In the genomic region with DNA sequence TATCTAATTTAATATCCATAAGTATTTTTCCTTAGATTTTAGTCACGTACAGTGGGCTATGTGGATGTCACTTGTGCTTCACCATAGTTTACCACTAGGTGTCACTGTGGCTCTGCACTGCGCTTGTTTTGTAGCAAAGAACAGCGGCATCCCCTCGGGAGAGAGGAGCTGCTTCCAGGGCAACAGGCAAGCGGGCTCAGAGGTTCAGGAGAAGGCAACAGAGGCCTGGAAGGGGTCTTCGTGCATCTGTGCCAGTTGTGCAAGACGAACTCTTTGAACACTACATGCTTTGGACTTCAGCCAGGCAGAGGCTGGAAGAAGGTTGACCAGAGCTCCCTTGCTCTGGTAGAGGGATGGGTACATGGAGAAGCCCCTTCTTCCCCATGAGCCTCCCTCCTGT, we compare ENCODE assay signal across 8 cellular contexts. TPM values are rescaled to one million over a fixed set of nuclear protein-coding genes. Genes with fewer than 3 reads are reported as not detected.
DNase-seq lines count a peak whose midpoint lies in the region; ATAC-seq and TF ChIP-seq lines count a peak whose summit lies in the region.

No MANE protein-coding gene starts in this region.

- TF ChIP-seq POLR2A in upper lobe of left lung (IDR thresholded peaks at IDR 0.05) = no peak

- H3K27me3 Mint-ChIP-seq in activated T-helper 2 cell treated with anti-CD3 and anti-CD28 coated beads, Interferon-gamma antibody, Interleukin-2, Interleukin-4, amounts not matched to agents 10 μg/mL and 5 μg/mL and 100 μg/mL, durations not matched to agents 14 hours and 24 hours and 36 hours (ENCODE audit: low read depth) = peaks cover 15% of the 10 kb centered on the region
- no peaks in the 10 kb centered on the region for H3K27me3 Mint-ChIP-seq in osteocyte (ENCODE audit: unreplicated experiment)

- H3K36me3 ChIP-seq in MG63 (no peaks in the 10 kb centered on the region; the same call in 1 of the 2 replicates), upper lobe of left lung (peaks cover 0 to 9% (median 7%) of the 10 kb centered on the region in 4 donors)

- no peaks in the 10 kb centered on the region for H3K9me3 Mint-ChIP-seq in activated T-helper 2 cell treated with anti-CD3 and anti-CD28 coated beads, Interferon-gamma antibody, Interleukin-2, Interleukin-4, amounts not matched to agents 10 μg/mL and 5 μg/mL and 100 μg/mL, durations not matched to agents 14 hours and 24 hours and 36 hours
- H3K9me3 Mint-ChIP-seq in osteocyte (ENCODE audit: unreplicated experiment) = no peaks in the 10 kb centered on the region

- peak; percentile 97 for TF ChIP-seq CTCF in foreskin keratinocyte (conservative IDR thresholded peaks at IDR 0.05)
- TF ChIP-seq CTCF in osteocyte (IDR thresholded peaks at IDR 0.05) = peak; percentile 98
- TF ChIP-seq CTCF in upper lobe of left lung (IDR thresholded peaks at IDR 0.05) = peak; percentile 80 to 91 (median 88)

- ATAC-seq in Right ventricle myocardium inferior (peak; percentile 85), foreskin keratinocyte (peak; percentile 75), upper lobe of left lung (ENCODE audit: low FRiP score in 2 of 2) (peak; percentile 84 to 92)

- H3K4me3 Mint-ChIP-seq in activated T-helper 2 cell treated with anti-CD3 and anti-CD28 coated beads, Interferon-gamma antibody, Interleukin-2, Interleukin-4, amounts not matched to agents 10 μg/mL and 5 μg/mL and 100 μg/mL, durations not matched to agents 14 hours and 24 hours and 36 hours (ENCODE audit: low read depth) = no peak overlapping the region
- no peak overlapping the region for H3K4me3 Mint-ChIP-seq in osteocyte (ENCODE audit: unreplicated experiment)

- H3K4me3 ChIP-seq in MG63 (no peak overlapping the region), upper lobe of left lung (no peak overlapping the region)

- H3K27ac Mint-ChIP-seq in activated T-helper 2 cell treated with anti-CD3 and anti-CD28 coated beads, Interferon-gamma antibody, Interleukin-2, Interleukin-4, amounts not matched to agents 10 μg/mL and 5 μg/mL and 100 μg/mL, durations not matched to agents 14 hours and 24 hours and 36 hours = no peak overlapping the region
- no peak overlapping the region for H3K27ac Mint-ChIP-seq in osteocyte (ENCODE audit: unreplicated experiment)

- H3K4me1 ChIP-seq in foreskin keratinocyte (no peaks in the 10 kb centered on the region), upper lobe of left lung (peaks cover 12 to 29% (median 21%) of the 10 kb centered on the region in 4 donors)

- 2 to 5% methylated on average over 7 of the region's 7 CpGs for WGBS in upper lobe of left lung, 2 donors

- DNase-seq in Right ventricle myocardium inferior (ENCODE audit: missing footprints) (no peak), cardiac septum (ENCODE audit: low spot score) (no peak), MG63 (peak; percentile 56), SIG-M5 treated with dmso at 0.1 percent for 504 hours (lab: John Stamatoyannopoulos, UW; ENCODE audit: unreplicated experiment) (peak; percentile 82), foreskin keratinocyte (peak in 1 of 2 donors; percentile 51), osteocyte (ENCODE audit: extremely low spot score, unreplicated experiment) (peak; percentile 91), upper lobe of left lung (peak in 1 of 2 donors; percentile 72)
- peak; percentile 47 for DNase-seq in activated T-helper 2 cell treated with anti-CD3 and anti-CD28 coated beads, Interferon-gamma antibody, Interleukin-2, Interleukin-4, amounts not matched to agents 10 μg/mL and 5 μg/mL and 100 μg/mL, durations not matched to agents 14 hours and 24 hours and 36 hours (ENCODE audit: low spot score)

- H3K27me3 ChIP-seq in MG63 = no peaks in the 10 kb centered on the region
- H3K27me3 ChIP-seq in foreskin keratinocyte = no peaks in the 10 kb centered on the region
- no peaks in the 10 kb centered on the region for H3K27me3 ChIP-seq in upper lobe of left lung

- intact Hi-C loops in Right ventricle myocardium inferior (cut with DNase I) = loop anchor here (1.0 to 2.0 kb wide), 2 partner anchors 54 to 187 kb away; no protein-coding TSS in a partner anchor
- intact Hi-C loops in cardiac septum (cut with DNase I) = loop anchor here (1.0 to 2.0 kb wide), 2 partner anchors 54 to 187 kb away; no protein-coding TSS in a partner anchor
- intact Hi-C loops in activated T-helper 2 cell treated with anti-CD3 and anti-CD28 coated beads, Interferon-gamma antibody, Interleukin-2, Interleukin-4, amounts not matched to agents 10 μg/mL and 5 μg/mL and 100 μg/mL, durations not matched to agents 14 hours and 24 hours and 36 hours (cut with micrococcal nuclease) = loop anchor here (1.0 to 5.0 kb wide), 3 partner anchors 54 to 272 kb away; no protein-coding TSS in a partner anchor

- peaks cover 21% of the 10 kb centered on the region for H3K4me1 Mint-ChIP-seq in activated T-helper 2 cell treated with anti-CD3 and anti-CD28 coated beads, Interferon-gamma antibody, Interleukin-2, Interleukin-4, amounts not matched to agents 10 μg/mL and 5 μg/mL and 100 μg/mL, durations not matched to agents 14 hours and 24 hours and 36 hours (ENCODE audit: low read depth)
- peaks cover 3% of the 10 kb centered on the region for H3K4me1 Mint-ChIP-seq in osteocyte (ENCODE audit: unreplicated experiment)

- H3K9me3 ChIP-seq in MG63 (no peaks in the 10 kb centered on the region), upper lobe of left lung (no peaks in the 10 kb centered on the region)

- H3K36me3 Mint-ChIP-seq in activated T-helper 2 cell treated with anti-CD3 and anti-CD28 coated beads, Interferon-gamma antibody, Interleukin-2, Interleukin-4, amounts not matched to agents 10 μg/mL and 5 μg/mL and 100 μg/mL, durations not matched to agents 14 hours and 24 hours and 36 hours (ENCODE audit: low read depth) = no peaks in the 10 kb centered on the region
- peaks cover under 1% of the 10 kb centered on the region for H3K36me3 Mint-ChIP-seq in osteocyte (ENCODE audit: unreplicated experiment)

- TF ChIP-seq EP300 in upper lobe of left lung (IDR thresholded peaks at IDR 0.05) = no peak

- no peak overlapping the region for H3K27ac ChIP-seq in foreskin keratinocyte
- no peak overlapping the region for H3K27ac ChIP-seq in upper lobe of left lung

RNA-seq across cellular contexts. Expression of a gene that starts 20.6 kb away (rescaled TPM):
- total RNA-seq in Right ventricle myocardium inferior (15.5 TPM), cardiac septum (6.8 TPM), foreskin keratinocyte (20.0 and 23.9 TPM in 2 replicates), osteocyte (5.7 and 6.1 TPM in 2 replicates), upper lobe of left lung (100 to 1,000 TPM in 1 of 6 donors, 10 to 100 TPM in 5; 53.7 to 124 (median 64.4) TPM)
- 18.6 and 42.8 TPM in 2 replicates for total RNA-seq in MG63 (2014; rRNA removed; shearing (Covaris generic); ENCODE audit: low replicate concordance)
- 0.41 and 0.57 TPM in 2 replicates for total RNA-seq in activated T-helper 2 cell treated with anti-CD3 and anti-CD28 coated beads, Interferon-gamma antibody, Interleukin-2, Interleukin-4, amounts not matched to agents 10 μg/mL and 5 μg/mL and 100 μg/mL, durations not matched to agents 14 hours and 24 hours and 36 hours
- 18.3 and 19.3 TPM in 2 replicates for polyA plus RNA-seq in foreskin keratinocyte

RNA-seq across cellular contexts. Expression of a gene that starts 51.4 kb away (rescaled TPM):
- 4.8 TPM for total RNA-seq in Right ventricle myocardium inferior
- total RNA-seq in cardiac septum = 11.6 TPM
- total RNA-seq in MG63 (2014; rRNA removed; shearing (Covaris generic); ENCODE audit: low replicate concordance) = 0.40 TPM in 1 of 2 replicates, not detected in the other
- not detected in 2 replicates for total RNA-seq in activated T-helper 2 cell treated with anti-CD3 and anti-CD28 coated beads, Interferon-gamma antibody, Interleukin-2, Interleukin-4, amounts not matched to agents 10 μg/mL and 5 μg/mL and 100 μg/mL, durations not matched to agents 14 hours and 24 hours and 36 hours
- 0.14 and 0.17 TPM in 2 replicates for total RNA-seq in foreskin keratinocyte
- 0.04 and 0.11 TPM in 2 replicates for polyA plus RNA-seq in foreskin keratinocyte
- 0.91 and 1.1 TPM in 2 replicates for total RNA-seq in osteocyte
- 10 to 100 TPM; 21.1 to 90.6 (median 65.1) TPM for total RNA-seq in upper lobe of left lung

Comparison
In these comparisons a context has a peak if more than half of its experiments do, and no peak if none do; other contexts are left out.
1. DNase-seq: peak in MG63 (single experiment), SIG-M5 treated with dmso at 0.1 percent for 504 hours (single experiment), activated T-helper 2 cell treated with anti-CD3 and anti-CD28 coated beads, Interferon-gamma antibody, Interleukin-2, Interleukin-4, amounts not matched to agents 10 μg/mL and 5 μg/mL and 100 μg/mL, durations not matched to agents 14 hours and 24 hours and 36 hours (single experiment) and osteocyte (single experiment); none in Right ventricle myocardium inferior (single experiment) and cardiac septum (single experiment).
2. Peak in every context shown above with its lines, with median percentiles within 50 percentile points of each other: ATAC-seq and CTCF ChIP-seq.